ENCODE assay signal across 8 cellular contexts in genomic region chr4:122542411-122543236, GRCh38.
DNase-seq lines count a peak whose midpoint lies in the region; ATAC-seq and TF ChIP-seq lines count a peak whose summit lies in the region.
"Had no signal": no experiment of that assay in that cellular context is flagged by ENCODE, and none has a peak within 500 bp of the region (broad histone marks: within the 10 kb centered on the region; RNA-seq: fewer than 3 reads in every experiment).

No MANE protein-coding gene starts in this region.

- peak; percentile 39 for DNase-seq in HFF-Myc (ENCODE audit: extremely low read depth, low read depth)
- DNase-seq in MV-4-11 (lab: John Stamatoyannopoulos, UW), result peak; percentile 21
- peak; percentile 13 for DNase-seq in myocyte (ENCODE audit: low read depth)
- DNase-seq in KBM-7, result no peak
- no peak for DNase-seq in H4 (ENCODE audit: low spot score)
- DNase-seq in NCI-H2171 (lab: John Stamatoyannopoulos, UW), result no peak
- DNase-seq: posterior cingulate gyrus had no signal

- ATAC-seq in GM18867 (IDR thresholded peaks at IDR 0.05; ENCODE audit: unreplicated experiment), result peak; percentile 91

- H3K4me3 ChIP-seq in HFF-Myc (replicated peaks; ENCODE audit: low read depth, low read length), result no peak overlapping the region

- in situ Hi-C loops in KBM-7 (cut with MboI; ENCODE audit: low pct_unique_long_range_greater_than_20kb, low sequenced_read_pairs), result no loop called here

- no peak for TF ChIP-seq CTCF in HFF-Myc (IDR thresholded peaks at IDR 0.05; ENCODE audit: low read depth, low read length, missing control alignments)

Comparison
In these comparisons a context has a peak if more than half of its experiments do, and no peak if none do; other contexts are left out.
1. DNase-seq: peak in HFF-Myc (single experiment), MV-4-11 (single experiment) and myocyte (single experiment); none in KBM-7 (single experiment), H4 (single experiment) and NCI-H2171 (single experiment).